14 cellular contexts compared by ENCODE assay signal in genomic region chr2:120749506-120750431, GRCh38. TPM values are rescaled to one million over a fixed set of nuclear protein-coding genes. Genes with fewer than 3 reads are reported as not detected.
A peak's percentile ranks its signal among the peaks of the same experiment; 100 is the strongest.
DNase-seq lines count a peak whose midpoint lies in the region; ATAC-seq and TF ChIP-seq lines count a peak whose summit lies in the region.
"Had no signal": no experiment of that assay in that cellular context is flagged by ENCODE, and none has a peak within 500 bp of the region (broad histone marks: within the 10 kb centered on the region; RNA-seq: fewer than 3 reads in every experiment).

No MANE protein-coding gene starts in this region.

- H3K9me3 ChIP-seq in H9 (ENCODE audit: control insufficient read depth, low read depth, low read length) (no peaks in the 10 kb centered on the region), gastroesophageal sphincter (no peaks in the 10 kb centered on the region)
- H3K9me3 ChIP-seq: ascending aorta had no signal

- H3K27ac Mint-ChIP-seq in H9, result peak overlapping the region; percentile 66 to 75 (median 71); a peak in 3 of 7 replicates
- H3K27ac Mint-ChIP-seq: stimulated activated effector memory CD8-positive, alpha-beta T cell treated with anti-CD3 and anti-CD28 coated beads, Interleukin-12 subunit alpha, Interleukin-12 subunit beta, amount 100 ng/mL, for 72 hours had no signal

- no peak overlapping the region for H2BK12ac ChIP-seq in H9 (ENCODE audit: insufficient read length, low read depth, low read length)

- no peaks in the 10 kb centered on the region for H3K36me3 ChIP-seq in gastroesophageal sphincter
- H3K36me3 ChIP-seq: ascending aorta had no signal

- H3K9me3 Mint-ChIP-seq in H9, result no peaks in the 10 kb centered on the region
- H3K9me3 Mint-ChIP-seq: stimulated activated effector memory CD8-positive, alpha-beta T cell treated with anti-CD3 and anti-CD28 coated beads, Interleukin-12 subunit alpha, Interleukin-12 subunit beta, amount 100 ng/mL, for 72 hours had no signal

- H3K27me3 ChIP-seq in H9 (ENCODE audit: insufficient read depth, low read length) (no peaks in the 10 kb centered on the region), gastroesophageal sphincter (no peaks in the 10 kb centered on the region)
- H3K27me3 ChIP-seq: ascending aorta had no signal

- H2BK20ac ChIP-seq in H9 (ENCODE audit: low read depth, low read length, poor library complexity, severe bottlenecking), result no peak overlapping the region

- H3T11ph ChIP-seq in H9 (ENCODE audit: low read length), result no peak overlapping the region

- no peak overlapping the region for H3K4me2 ChIP-seq in H9 (ENCODE audit: insufficient read depth, insufficient read length, low read length)

- H2AK5ac ChIP-seq in H9 (ENCODE audit: insufficient read length, low read length), result no peak overlapping the region

- no peak overlapping the region for H2AFZ ChIP-seq in H9 (ENCODE audit: low read length)

- no peak overlapping the region for H3K14ac ChIP-seq in H9 (ENCODE audit: insufficient read depth, low read length)

- ATAC-seq in left ventricle myocardium superior, result peak; percentile 75
- no peak for ATAC-seq in HG03159 (IDR thresholded peaks at IDR 0.05; ENCODE audit: unreplicated experiment)
- no peak for ATAC-seq in gastroesophageal sphincter
- ATAC-seq: stimulated activated effector memory CD8-positive, alpha-beta T cell treated with anti-CD3 and anti-CD28 coated beads, Interleukin-12 subunit alpha, Interleukin-12 subunit beta, amount 100 ng/mL, for 72 hours had no signal

- peaks cover 42% of the 10 kb centered on the region; the same call in 1 of the 2 replicates for H3K79me2 ChIP-seq in H9 (ENCODE audit: insufficient read depth, low read length)

- H3K79me1 ChIP-seq in H9 (ENCODE audit: insufficient read depth, low read depth, low read length, poor library complexity, severe bottlenecking), result peaks cover 4% of the 10 kb centered on the region

- no peak overlapping the region for H3K4ac ChIP-seq in H9 (ENCODE audit: low read depth, low read length)

- no CpG with 5 or more reads among the region's 11 CpGs for WGBS in H9 (ENCODE audit: extremely low coverage, insufficient read length, low lambda C conversion rate)
- 69 to 72% methylated on average over 3 to 6 of the region's 11 CpGs for WGBS in gastroesophageal sphincter (ENCODE audit: low coverage in 1 of 2), 2 donors

- H2BK5ac ChIP-seq in H9 (ENCODE audit: insufficient read length, low read length), result no peak overlapping the region

- peaks cover 6% of the 10 kb centered on the region for H3K4me1 ChIP-seq in H9 (ENCODE audit: insufficient read depth, low read length)
- no peaks in the 10 kb centered on the region for H3K4me1 ChIP-seq in gastroesophageal sphincter
- H3K4me1 ChIP-seq: ascending aorta had no signal

- TF ChIP-seq CTCF in H9 (conservative IDR thresholded peaks at IDR 0.05), result no peak
- no peak for TF ChIP-seq CTCF in gastroesophageal sphincter (IDR thresholded peaks at IDR 0.05)

- no peak overlapping the region for H4K5ac ChIP-seq in H9 (ENCODE audit: insufficient read length, low read depth, low read length)

- no peaks in the 10 kb centered on the region for H3K27me3 Mint-ChIP-seq in H9 (ENCODE audit: low read depth)

- no peak overlapping the region for H4K91ac ChIP-seq in H9 (ENCODE audit: insufficient read length, low read depth, low read length)

- TF ChIP-seq POLR2A in gastroesophageal sphincter (IDR thresholded peaks at IDR 0.05), result no peak

- no peak overlapping the region for H4K8ac ChIP-seq in H9 (replicated peaks; ENCODE audit: insufficient read length, low read depth, low read length)

- H3K27ac ChIP-seq in H9 (ENCODE audit: insufficient read length, low read depth, low read length) (no peak overlapping the region), gastroesophageal sphincter (no peak overlapping the region)

- H3K9ac ChIP-seq in H9 (ENCODE audit: extremely low read depth, insufficient read length, low read length), result no peak overlapping the region

- no peak overlapping the region for H2BK15ac ChIP-seq in H9 (ENCODE audit: low read depth, low read length)

- H3K36me3 Mint-ChIP-seq in H9 (ENCODE audit: insufficient read depth in 1 of 3, low read depth in 3 of 3), result peaks cover 6 to 16% (median 7%) of the 10 kb centered on the region in 3 experiments; a peak in 5 of 7 replicates
- H3K36me3 Mint-ChIP-seq: stimulated activated effector memory CD8-positive, alpha-beta T cell treated with anti-CD3 and anti-CD28 coated beads, Interleukin-12 subunit alpha, Interleukin-12 subunit beta, amount 100 ng/mL, for 72 hours had no signal

- intact Hi-C loops in left ventricle myocardium superior (cut with micrococcal nuclease), result loop anchor here (10.0 kb wide), 1 partner anchor 115 kb away; no protein-coding TSS in a partner anchor

- no peaks in the 10 kb centered on the region for H3K23me2 ChIP-seq in H9 (ENCODE audit: insufficient read length, low read depth, low read length, poor library complexity, severe bottlenecking)

- TF ChIP-seq EP300 in gastroesophageal sphincter (IDR thresholded peaks at IDR 0.05), result no peak

- H3K23ac ChIP-seq in H9 (ENCODE audit: insufficient read length, low read depth, low read length), result no peak overlapping the region

- peaks cover 56 to 71% of the 10 kb centered on the region in 2 experiments for H3K4me1 Mint-ChIP-seq in H9
- H3K4me1 Mint-ChIP-seq: stimulated activated effector memory CD8-positive, alpha-beta T cell treated with anti-CD3 and anti-CD28 coated beads, Interleukin-12 subunit alpha, Interleukin-12 subunit beta, amount 100 ng/mL, for 72 hours had no signal

- H3K4me3 Mint-ChIP-seq in H9, result no peak overlapping the region
- H3K4me3 Mint-ChIP-seq: stimulated activated effector memory CD8-positive, alpha-beta T cell treated with anti-CD3 and anti-CD28 coated beads, Interleukin-12 subunit alpha, Interleukin-12 subunit beta, amount 100 ng/mL, for 72 hours had no signal

- no peak overlapping the region for H2BK120ac ChIP-seq in H9 (ENCODE audit: low read depth, low read length, poor library complexity, severe bottlenecking)

- H3K18ac ChIP-seq in H9 (ENCODE audit: insufficient read length, low read depth, low read length), result no peak overlapping the region

- peak; percentile 32 for DNase-seq in H9
- DNase-seq in activated CD8-positive, alpha-beta memory T cell treated with anti-CD3 and anti-CD28 coated beads, Interleukin-2, amount 50 U/mL, for 48 hours, result peak; percentile 12
- no peak for DNase-seq in left ventricle myocardium superior
- DNase-seq in stimulated activated CD8-positive, alpha-beta memory T cell treated with anti-CD3 and anti-CD28 coated beads, Interleukin-4, amount 100 ng/mL, for 48 hours, result peak; percentile 7
- no peak for DNase-seq in HPDE6-E6E7 (ENCODE audit: extremely low spot score)
- DNase-seq: activated T-cell treated with anti-CD3 and anti-CD28 coated beads for 4 hours, DMS153, Karpas-422, kidney, NCI-H2107 had no signal

- H4K20me1 ChIP-seq in H9 (ENCODE audit: control insufficient read depth, insufficient read depth, insufficient read length), result no peaks in the 10 kb centered on the region

- H3K56ac ChIP-seq in H9 (ENCODE audit: insufficient read length, low read depth, low read length), result no peak overlapping the region

- H3K4me3 ChIP-seq in gastroesophageal sphincter, result no peak overlapping the region
- H3K4me3 ChIP-seq: ascending aorta had no signal

RNA-seq across cellular contexts. Expression of gene GLI2, which starts 14.1 kb away (rescaled TPM):
- total RNA-seq in H9 (2021), result 56.7 and 59.3 TPM in 2 replicates
- total RNA-seq in left ventricle myocardium superior, result 2.1 TPM
- total RNA-seq in gastroesophageal sphincter, result 10 to 100 TPM in 2 of 4 donors, 1 to 10 TPM in 2; 6.3 to 22.3 (median 11.0) TPM

Comparison
In these comparisons a context has a peak if more than half of its experiments do, and no peak if none do; other contexts are left out.
1. DNase-seq: peak in H9 (single experiment), activated CD8-positive, alpha-beta memory T cell treated with anti-CD3 and anti-CD28 coated beads, Interleukin-2, amount 50 U/mL, for 48 hours (single experiment) and stimulated activated CD8-positive, alpha-beta memory T cell treated with anti-CD3 and anti-CD28 coated beads, Interleukin-4, amount 100 ng/mL, for 48 hours (single experiment); none in left ventricle myocardium superior (single experiment) and HPDE6-E6E7 (single experiment).